Comparison of ENCODE assay signal across 8 cellular contexts in the genomic region with DNA sequence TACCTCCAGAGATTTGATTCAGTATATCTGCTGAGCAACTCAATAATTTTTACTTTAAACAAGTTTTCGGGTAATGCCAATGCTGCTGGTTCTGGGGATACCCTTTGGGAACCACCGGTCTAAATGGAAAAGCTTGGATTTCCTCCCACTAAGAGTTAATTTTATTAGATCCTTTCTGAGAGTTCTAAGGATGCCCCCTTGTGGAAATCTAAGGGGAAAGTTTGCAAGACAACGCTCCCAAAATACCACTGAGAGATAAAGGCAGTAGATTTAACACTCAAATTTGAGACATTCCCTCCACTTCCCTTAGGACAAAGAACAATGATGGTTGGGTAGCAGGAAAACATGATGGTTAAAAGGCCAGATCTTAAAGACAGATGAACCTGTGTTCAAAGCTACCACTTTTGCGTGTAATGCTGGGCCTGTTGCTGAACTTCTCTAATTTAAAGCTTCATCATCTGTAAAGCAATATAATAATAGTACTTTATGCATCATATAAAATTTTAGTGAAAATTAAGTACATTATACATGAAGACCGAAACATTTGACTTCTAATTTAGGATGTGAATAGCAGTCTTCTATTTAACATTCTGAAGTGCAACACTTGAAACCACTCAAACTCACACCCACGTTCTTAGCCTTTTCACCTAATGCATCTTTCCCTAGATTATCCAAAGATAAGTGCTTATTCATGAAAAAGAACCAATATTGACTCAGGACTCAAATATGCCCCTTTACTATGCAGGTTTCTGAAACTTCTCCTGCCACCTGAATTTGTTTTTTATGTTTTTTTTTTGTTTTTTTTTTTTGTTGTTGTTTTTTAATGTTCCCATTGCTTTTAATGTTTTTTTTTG.
DNase-seq lines count a peak whose midpoint lies in the region; ATAC-seq and TF ChIP-seq lines count a peak whose summit lies in the region.

No MANE protein-coding gene starts in this region.

- H3K27me3 Mint-ChIP-seq in neural crest cell (ENCODE audit: low read depth) (no peaks in the 10 kb centered on the region), T-helper 17 cell (no peaks in the 10 kb centered on the region)

- in situ Hi-C loops in GM13977 (cut with MboI; ENCODE audit: low pct_unique_long_range_greater_than_20kb, low sequenced_read_pairs, unreplicated experiment) (no loop called here), gastrocnemius medialis (cut with MboI; ENCODE audit: low sequenced_read_pairs in 4 of 4) (no loop called here)

- TF ChIP-seq POLR2A in gastrocnemius medialis (IDR thresholded peaks at IDR 0.05) = no peak

- no peaks in the 10 kb centered on the region for H3K9me3 Mint-ChIP-seq in neural crest cell

- H3K9me3 ChIP-seq in T-helper 17 cell (ENCODE audit: control insufficient read depth, low read length, poor library complexity, severe bottlenecking) = no peaks in the 10 kb centered on the region
- no peaks in the 10 kb centered on the region for H3K9me3 ChIP-seq in gastrocnemius medialis

- no peaks in the 10 kb centered on the region for H3K27me3 ChIP-seq in gastrocnemius medialis

- H3K36me3 Mint-ChIP-seq in neural crest cell (ENCODE audit: low read depth) = no peaks in the 10 kb centered on the region
- H3K36me3 Mint-ChIP-seq in T-helper 17 cell (ENCODE audit: low read depth) = no peaks in the 10 kb centered on the region

- H3K4me3 ChIP-seq in gastrocnemius medialis = no peak overlapping the region

- H3K4me1 Mint-ChIP-seq in neural crest cell (no peaks in the 10 kb centered on the region), T-helper 17 cell (no peaks in the 10 kb centered on the region)

- intact Hi-C loops in gastrocnemius medialis (cut with DNase I; ENCODE audit: low total_unique reads) = no loop called here

- no peak overlapping the region for H3K4me3 Mint-ChIP-seq in neural crest cell
- H3K4me3 Mint-ChIP-seq in T-helper 17 cell = no peak overlapping the region

- H3K36me3 ChIP-seq in gastrocnemius medialis = no peaks in the 10 kb centered on the region

- H3K4me1 ChIP-seq in gastrocnemius medialis = no peaks in the 10 kb centered on the region

- H3K27ac Mint-ChIP-seq in neural crest cell (ENCODE audit: unreplicated experiment) = no peak overlapping the region
- no peak overlapping the region for H3K27ac Mint-ChIP-seq in T-helper 17 cell

- H3K27ac ChIP-seq in gastrocnemius medialis = no peak overlapping the region

- DNase-seq in GM13977 (ENCODE audit: low spot score) (no peak), NCI-H2171 treated with DMSO at 0.1 percent for 48 hours (lab: John Stamatoyannopoulos, UW) (peak; percentile 81), cerebellar cortex (ENCODE audit: low spot score) (peak; percentile 2), neural crest cell (ENCODE audit: low read depth, low spot score) (no peak), HuH-7.5 (ENCODE audit: low spot score) (no peak), T-helper 17 cell (no peak), gastrocnemius medialis (no peak)

- TF ChIP-seq CTCF in GM13977 (IDR thresholded peaks at IDR 0.05; ENCODE audit: extremely low read depth, insufficient read depth, missing control alignments) (peak; percentile 12), neural crest cell (conservative IDR thresholded peaks at IDR 0.05) (peak; percentile 68), gastrocnemius medialis (IDR thresholded peaks at IDR 0.05 in 4 of 5, conservative IDR thresholded peaks at IDR 0.05 in 1 of 5) (no peak)

- ATAC-seq in T-helper 17 cell (no peak), GM18502 (IDR thresholded peaks at IDR 0.05; ENCODE audit: poor library complexity, unreplicated experiment) (no peak), gastrocnemius medialis (no peak)

Comparison
In these comparisons a context has a peak if more than half of its experiments do, and no peak if none do; other contexts are left out.
1. DNase-seq: peak in NCI-H2171 treated with DMSO at 0.1 percent for 48 hours (single experiment) and cerebellar cortex (single experiment); none in GM13977 (single experiment), neural crest cell (single experiment), HuH-7.5 (single experiment), T-helper 17 cell (0 of 3) and gastrocnemius medialis (0 of 2).
2. CTCF ChIP-seq: peak in GM13977 (single experiment) and neural crest cell (single experiment); none in gastrocnemius medialis (0 of 5).